9 cellular contexts compared by ENCODE assay signal in the genomic region with DNA sequence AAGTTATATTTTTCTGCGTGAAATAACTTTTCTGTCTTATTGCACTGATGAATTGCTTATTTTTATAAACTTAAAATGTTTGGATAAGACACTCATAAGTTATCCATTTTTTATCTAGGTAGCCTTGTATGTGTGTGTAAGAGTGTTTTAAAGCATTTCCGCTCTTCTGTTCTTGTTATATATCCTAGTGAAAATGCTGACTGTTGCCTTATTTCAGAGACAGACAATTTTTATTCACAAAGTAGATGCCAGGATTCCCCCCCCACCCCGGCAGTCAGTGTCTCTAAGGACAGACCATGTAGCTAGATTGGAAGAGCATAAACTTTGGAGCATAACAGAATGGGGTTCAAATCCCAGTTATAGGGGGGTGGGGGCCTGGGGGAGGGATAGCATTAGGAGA. TPM values are rescaled to one million over a fixed set of nuclear protein-coding genes. Genes with fewer than 3 reads are reported as not detected.
DNase-seq lines count a peak whose midpoint lies in the region; ATAC-seq and TF ChIP-seq lines count a peak whose summit lies in the region.
"Had no signal": no experiment of that assay in that cellular context is flagged by ENCODE, and none has a peak within 500 bp of the region (broad histone marks: within the 10 kb centered on the region; RNA-seq: fewer than 3 reads in every experiment).

No MANE protein-coding gene starts in this region.

- no peak for TF ChIP-seq POLR2A in heart left ventricle (IDR thresholded peaks at IDR 0.05)

- TF ChIP-seq CTCF in heart left ventricle (IDR thresholded peaks at IDR 0.05) (no peak), tibial artery (IDR thresholded peaks at IDR 0.05) (no peak)

- peak overlapping the region; percentile 95 for H3K4me3 Mint-ChIP-seq in activated CD4-positive, alpha-beta memory T cell treated with anti-CD3 and anti-CD28 coated beads, Interleukin-2, amount 10 ng/mL, durations not matched to agents 7 days and 5 days

- H3K36me3 Mint-ChIP-seq in activated CD4-positive, alpha-beta memory T cell treated with anti-CD3 and anti-CD28 coated beads, Interleukin-2, amount 10 ng/mL, durations not matched to agents 7 days and 5 days (ENCODE audit: low read depth), result peaks cover 34% of the 10 kb centered on the region

- H3K4me1 ChIP-seq in heart left ventricle (peaks cover 2 to 58% (median 37%) of the 10 kb centered on the region in 12 donors), tibial artery (peaks cover 0 to 55% (median 23%) of the 10 kb centered on the region in 4 donors)

- H3K36me3 ChIP-seq in heart left ventricle (peaks cover 0 to 16% (median 0%) of the 10 kb centered on the region in 9 donors), tibial artery (no peaks in the 10 kb centered on the region)
- H3K36me3 ChIP-seq: ascending aorta had no signal

- H3K27ac Mint-ChIP-seq in activated CD4-positive, alpha-beta memory T cell treated with anti-CD3 and anti-CD28 coated beads, Interleukin-2, amount 10 ng/mL, durations not matched to agents 7 days and 5 days, result peak overlapping the region; percentile 91

- DNase-seq in heart left ventricle, result no peak
- no peak for DNase-seq in Right ventricle myocardium superior
- no peak for DNase-seq in activated CD4-positive, alpha-beta memory T cell treated with anti-CD3 and anti-CD28 coated beads, Interleukin-2, amount 10 ng/mL, durations not matched to agents 7 days and 5 days
- no peak for DNase-seq in tibial artery

- H3K27me3 ChIP-seq in heart left ventricle (no peaks in the 10 kb centered on the region), tibial artery (no peaks in the 10 kb centered on the region)
- H3K27me3 ChIP-seq: ascending aorta had no signal

- H3K9me3 Mint-ChIP-seq in activated CD4-positive, alpha-beta memory T cell treated with anti-CD3 and anti-CD28 coated beads, Interleukin-2, amount 10 ng/mL, durations not matched to agents 7 days and 5 days, result no peaks in the 10 kb centered on the region

- ATAC-seq in heart left ventricle (no peak), Right ventricle myocardium superior (ENCODE audit: poor library complexity) (no peak), GM21515 (IDR thresholded peaks at IDR 0.05; ENCODE audit: unreplicated experiment) (no peak), HG02798 (IDR thresholded peaks at IDR 0.05; ENCODE audit: poor library complexity, unreplicated experiment) (no peak)
- no peak for ATAC-seq in activated CD4-positive, CD25-positive, alpha-beta regulatory T cell treated with anti-CD3 and anti-CD28 coated beads, Interleukin-2, amount 50 U/mL, for 24 hours

- H3K4me1 Mint-ChIP-seq in activated CD4-positive, alpha-beta memory T cell treated with anti-CD3 and anti-CD28 coated beads, Interleukin-2, amount 10 ng/mL, durations not matched to agents 7 days and 5 days, result peaks cover 47% of the 10 kb centered on the region

- no peaks in the 10 kb centered on the region for H3K9me3 ChIP-seq in heart left ventricle
- no peaks in the 10 kb centered on the region for H3K9me3 ChIP-seq in tibial artery
- H3K9me3 ChIP-seq: ascending aorta had no signal

- POLR2A ChIA-PET in activated CD4-positive, alpha-beta memory T cell treated with anti-CD3 and anti-CD28 coated beads, Interleukin-2, amount 10 ng/mL, durations not matched to agents 7 days and 5 days (lab: Charles Lee), result interaction anchor here (0.5 to 6.1 kb wide), 11 partner anchors 15 to 486 kb away, joined by 3 to 51 read pairs (median 3); a partner anchor contains a TSS

- H3K27me3 Mint-ChIP-seq in activated CD4-positive, alpha-beta memory T cell treated with anti-CD3 and anti-CD28 coated beads, Interleukin-2, amount 10 ng/mL, durations not matched to agents 7 days and 5 days, result no peaks in the 10 kb centered on the region

- H3K4me3 ChIP-seq in heart left ventricle (peak overlapping the region in 9 of 12 donors; percentile 72 to 98 (median 92)), iPS-11a (ENCODE audit: low read depth, low read length) (peak overlapping the region; percentile 86), tibial artery (peak overlapping the region; percentile 95 to 98)

- 57 to 76% (median 65%) methylated on average over 3 of the region's 3 CpGs for WGBS in heart left ventricle, 4 donors

- H3K27ac ChIP-seq in heart left ventricle, result no peak overlapping the region
- H3K27ac ChIP-seq in tibial artery, result no peak overlapping the region
- H3K27ac ChIP-seq: ascending aorta had no signal

- CTCF ChIA-PET in activated CD4-positive, alpha-beta memory T cell treated with anti-CD3 and anti-CD28 coated beads, Interleukin-2, amount 10 ng/mL, durations not matched to agents 7 days and 5 days (lab: Charles Lee), result interaction anchor here (0.6 to 2.6 kb wide), 6 partner anchors 20 to 427 kb away, joined by 3 to 20 read pairs (median 3); a partner anchor contains a TSS

- intact Hi-C loops in heart left ventricle (cut with DNase I) (no loop called here), Right ventricle myocardium superior (cut with DNase I) (no loop called here), tibial artery (cut with DNase I; ENCODE audit: low total_unique reads) (no loop called here)

RNA-seq across cellular contexts. Expression of a gene that starts 1.6 kb away (rescaled TPM):
- 10 to 100 TPM; 14.4 to 29.2 (median 20.1) TPM for total RNA-seq in heart left ventricle
- polyA plus RNA-seq in heart left ventricle, result 10 to 100 TPM; 12.0 to 18.7 TPM
- 20.3 TPM for total RNA-seq in Right ventricle myocardium superior
- total RNA-seq in activated CD4-positive, alpha-beta memory T cell treated with anti-CD3 and anti-CD28 coated beads, Interleukin-2, amount 10 ng/mL, durations not matched to agents 7 days and 5 days, result 10 to 100 TPM; 81.0 to 83.0 TPM
